In the genomic region with DNA sequence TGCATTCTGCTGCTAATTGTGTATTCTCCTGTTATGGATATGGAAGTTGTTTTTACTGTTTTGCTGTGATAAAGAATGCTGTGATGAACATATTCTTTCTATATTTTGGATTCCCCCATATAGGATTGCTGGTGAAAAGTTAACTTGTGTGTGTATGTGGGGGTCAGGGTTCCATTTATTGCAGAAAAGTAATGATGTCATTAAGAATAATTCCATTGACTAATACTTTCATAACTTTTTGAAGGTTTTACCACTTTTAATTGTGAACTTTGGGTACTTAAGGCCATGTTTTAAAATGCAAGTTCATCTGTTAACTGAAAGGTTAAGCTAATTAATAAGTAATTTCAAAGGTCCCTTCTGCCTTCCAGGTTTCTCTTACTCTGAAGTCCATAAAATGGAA, we compare ENCODE assay signal across 29 cellular contexts.
"Had no signal": no experiment of that assay in that cellular context is flagged by ENCODE, and none has a peak within 500 bp of the region (broad histone marks: within the 10 kb centered on the region; RNA-seq: fewer than 3 reads in every experiment).

No MANE protein-coding gene starts in this region.

- FAIRE-seq: colon, endometrium, endothelial cell of umbilical vein, frontal cortex had no signal

- H3K9me3 ChIP-seq: colonic mucosa, esophagus muscularis mucosa, esophagus squamous epithelium, gastrocnemius medialis, gastroesophageal sphincter, heart left ventricle, heart right ventricle had no signal

- H3K4me1 ChIP-seq: foreskin keratinocyte had no signal

- ATAC-seq: effector memory CD8-positive, alpha-beta T cell; esophagus mucosa; foreskin keratinocyte; gastrocnemius medialis; gastroesophageal sphincter; heart left ventricle; heart right ventricle had no signal

- H3K4me3 ChIP-seq: colonic mucosa, coronary artery, dorsolateral prefrontal cortex, esophagus muscularis mucosa, esophagus squamous epithelium, gastrocnemius medialis, gastroesophageal sphincter, heart left ventricle, heart right ventricle had no signal

- H3K27ac Mint-ChIP-seq: dendritic cell treated with granulocyte-macrophage colony-stimulating factor and Interleukin-4, amounts not matched to agents 40 ng/mL and 50 ng/mL, for 4 days; effector memory CD8-positive, alpha-beta T cell; endodermal cell had no signal

- H3K4me3 Mint-ChIP-seq: dendritic cell treated with granulocyte-macrophage colony-stimulating factor and Interleukin-4, amounts not matched to agents 40 ng/mL and 50 ng/mL, for 4 days; effector memory CD8-positive, alpha-beta T cell; endodermal cell had no signal

- H3K9me3 Mint-ChIP-seq: dendritic cell treated with granulocyte-macrophage colony-stimulating factor and Interleukin-4, amounts not matched to agents 40 ng/mL and 50 ng/mL, for 4 days; effector memory CD8-positive, alpha-beta T cell; endodermal cell had no signal

- H3K27me3 ChIP-seq: colonic mucosa, dorsolateral prefrontal cortex, esophagus muscularis mucosa, gastrocnemius medialis, gastroesophageal sphincter had no signal

- H3K27ac ChIP-seq: colonic mucosa, coronary artery, dorsolateral prefrontal cortex, epithelial cell of prostate, esophagus muscularis mucosa, esophagus squamous epithelium, foreskin keratinocyte, gastrocnemius medialis, gastroesophageal sphincter, heart left ventricle, heart right ventricle had no signal

- DNase-seq: colonic mucosa; cortex of kidney; dermis blood vessel endothelial cell; dorsolateral prefrontal cortex; effector CD4-positive, alpha-beta T cell; effector CD8-positive, alpha-beta T cell; effector memory CD4-positive, alpha-beta T cell; effector memory CD8-positive, alpha-beta T cell; endodermal cell; erythroblast; esophagus squamous epithelium; foreskin fibroblast; foreskin keratinocyte; foreskin melanocyte; gastrocnemius medialis; glutamatergic neuron; head of caudate nucleus; heart left ventricle; heart right ventricle had no signal

- H3K36me3 ChIP-seq: colonic mucosa, esophagus muscularis mucosa, esophagus squamous epithelium, gastrocnemius medialis, gastroesophageal sphincter, heart left ventricle, heart right ventricle had no signal
